8 cellular contexts compared by ENCODE assay signal in genomic region chr16:57576429-57576870, GRCh38. TPM values are rescaled to one million over a fixed set of nuclear protein-coding genes. Genes with fewer than 3 reads are reported as not detected.
DNase-seq lines count a peak whose midpoint lies in the region; ATAC-seq, FAIRE-seq and TF ChIP-seq lines count a peak whose summit lies in the region.

No MANE protein-coding gene starts in this region.

- no TSS peak for BruUV-seq in HepG2 (replicated peaks; lab: Mats Ljungman, UMichigan)

- H4K20me1 ChIP-seq in HepG2 (ENCODE audit: insufficient read depth, low read length): no peaks in the 10 kb centered on the region

- no peak overlapping the region for H3K9ac ChIP-seq in HepG2 (ENCODE audit: insufficient read depth, low read depth, low read length)

- peaks cover 10% of the 10 kb centered on the region; the same call in 1 of the 2 replicates for H3K4me1 ChIP-seq in HepG2 (ENCODE audit: insufficient read depth, low read length)

- no peak overlapping the region for H3K4me3 ChIP-seq in HepG2 (replicated peaks in 1 of 3; ENCODE audit: insufficient read depth in 1 of 3, low read depth in 2 of 3, low read length in 3 of 3)

- no peaks in the 10 kb centered on the region for H3K27me3 ChIP-seq in HepG2 (ENCODE audit: control insufficient read depth in 1 of 2, insufficient read depth in 2 of 2, low read length in 2 of 2)

- no peaks in the 10 kb centered on the region for H3K79me2 ChIP-seq in HepG2 (ENCODE audit: insufficient read depth, low read length)

- TF ChIP-seq EP300 in HepG2 (IDR thresholded peaks at IDR 0.05; ENCODE audit: low read depth in 2 of 2, low read length in 2 of 2) (no peak), HepG2 (CRISPR knock-in tag; IDR thresholded peaks at IDR 0.05; ENCODE audit: borderline replicate concordance) (no peak)

- in situ Hi-C loops in HepG2 (cut with HindIII; ENCODE audit: extremely low pct_ligation_motif_present, low pct_unique_long_range_greater_than_20kb): no loop called here

- DNase-seq in NCI-H345 treated with DMSO at 0.1 percent for 48 hours (lab: John Stamatoyannopoulos, UW; ENCODE audit: unreplicated experiment) (peak; percentile 14), HepG2 (ENCODE audit: low spot score) (peak; percentile 59), GF-D8 (lab: John Stamatoyannopoulos, UW) (no peak)
- peak; percentile 78 for DNase-seq in activated CD4-positive, CD25-positive, alpha-beta regulatory T cell treated with anti-CD3 and anti-CD28 coated beads, Interleukin-2, amount 50 U/mL, for 72 hours
- peak; percentile 76 to 87 for DNase-seq in central memory CD8-positive, alpha-beta T cell (ENCODE audit: low spot score in 2 of 2)
- peak; percentile 31 to 81 (median 65) for DNase-seq in stimulated activated CD4-positive, alpha-beta T cell treated with anti-CD3 and anti-CD28 coated beads, TNF-alpha, amount 100 ng/mL, for 1 hour (ENCODE audit: low read depth in 3 of 3, low spot score in 1 of 3)

- H3K27ac Mint-ChIP-seq in central memory CD8-positive, alpha-beta T cell (ENCODE audit: low read depth): no peak overlapping the region

- peak; percentile 47 for ATAC-seq in HG02938 (IDR thresholded peaks at IDR 0.05; ENCODE audit: unreplicated experiment)
- ATAC-seq in central memory CD8-positive, alpha-beta T cell (replicated peaks; ENCODE audit: extremely low read depth, poor library complexity, severe bottlenecking): peak; percentile 57
- ATAC-seq in HepG2: peak; percentile 90

- no peak for TF ChIP-seq POLR2A in HepG2 (IDR thresholded peaks at IDR 0.05; ENCODE audit: insufficient read depth in 1 of 2, low read depth in 2 of 2, low read length in 2 of 2)

- no peak overlapping the region for H2AFZ ChIP-seq in HepG2 (ENCODE audit: low read length)

- no peaks in the 10 kb centered on the region for H3K27me3 Mint-ChIP-seq in central memory CD8-positive, alpha-beta T cell

- H3K4me2 ChIP-seq in HepG2 (ENCODE audit: low read depth, low read length): no peak overlapping the region

- CTCF ChIA-PET in HepG2 (lab: Yijun Ruan, JAX; ENCODE audit: low intra/inter-chr PET ratio, low total read pairs): interaction anchor here (1.5 to 5.4 kb wide), 5 partner anchors 15 to 143 kb away, joined by 5 to 119 read pairs (median 10); no protein-coding TSS in a partner anchor

- peaks cover 51% of the 10 kb centered on the region for H3K4me1 Mint-ChIP-seq in central memory CD8-positive, alpha-beta T cell

- intact Hi-C loops in HepG2 (cut with micrococcal nuclease; ENCODE audit: unreplicated experiment): loop anchor here (1.0 to 2.0 kb wide), 3 partner anchors 14 to 144 kb away; no protein-coding TSS in a partner anchor

- H3K36me3 Mint-ChIP-seq in central memory CD8-positive, alpha-beta T cell (ENCODE audit: insufficient read depth): peaks cover 18% of the 10 kb centered on the region

- peak; percentile 98 for FAIRE-seq in HepG2 (lab: Jason Lieb, UNC)

- H3K9me3 ChIP-seq in HepG2 (ENCODE audit: low read length): no peaks in the 10 kb centered on the region

- no peaks in the 10 kb centered on the region for H3K36me3 ChIP-seq in HepG2 (replicated peaks in 1 of 2; ENCODE audit: control insufficient read depth in 1 of 2, insufficient read depth in 2 of 2, low read length in 2 of 2)

- no peaks in the 10 kb centered on the region for H3K9me3 Mint-ChIP-seq in central memory CD8-positive, alpha-beta T cell

- TF ChIP-seq CTCF in GM12874 (IDR thresholded peaks at IDR 0.05; ENCODE audit: insufficient read depth, low read depth, low read length): peak; percentile 99
- peak; percentile 98 for TF ChIP-seq CTCF in HepG2 (CRISPR knock-in tag; IDR thresholded peaks at IDR 0.05)

- POLR2A ChIA-PET in HepG2 (lab: Yijun Ruan, JAX): no interaction called here

- no peak overlapping the region for H3K4me3 Mint-ChIP-seq in central memory CD8-positive, alpha-beta T cell

- H3K27ac ChIP-seq in HepG2 (ENCODE audit: extremely low read length, insufficient read depth, low read length): no peak overlapping the region

- WGBS in HepG2 (ENCODE audit: low lambda C conversion rate): 17% methylated on average over 16 of the region's 16 CpGs

- TF ChIP-seq RAD21 in HepG2 (CRISPR knock-in tag; IDR thresholded peaks at IDR 0.05): peak; percentile 85

TF ChIP-seq in HepG2, 621 proteins besides CTCF, POLR2A, EP300 and RAD21 (continues in another document):
- TF ChIP-seq ZNF501 (CRISPR knock-in tag; IDR thresholded peaks at IDR 0.05): 0 out of 2 replicates have a peak, but pooled peaks have one; percentile 27

RNA-seq across cellular contexts. Expression of gene ADGRG5, which starts 34.0 kb away (rescaled TPM):
- not detected in 2 replicates for total RNA-seq in HepG2 (2016; rRNA removed; fragmentation: Illumina TruSeq; extraction: Trizol)
- not detected in 2 replicates for total RNA-seq in HepG2 (2016; cell fraction: cytosol; rRNA removed; fragmentation: Illumina TruSeq; extraction: Trizol; ENCODE audit: low read depth)
- total RNA-seq in HepG2 (2016; cell fraction: insoluble cytoplasmic fraction; rRNA removed; fragmentation: Illumina TruSeq; extraction: Trizol): not detected in 2 replicates
- total RNA-seq in HepG2 (2016; cell fraction: membrane; rRNA removed; fragmentation: Illumina TruSeq; extraction: Trizol): not detected in 2 replicates
- not detected in 2 replicates for total RNA-seq in HepG2 (2016; cell fraction: nucleus; rRNA removed; fragmentation: Illumina TruSeq; extraction: Trizol)
- polyA plus RNA-seq in HepG2 (2011; rRNA removed): 0.01 TPM in 1 of 2 replicates, not detected in the other
- 0.03 TPM in 1 of 2 replicates, not detected in the other for polyA plus RNA-seq in HepG2 (2011; cell fraction: cytosol; rRNA removed)
- 0.06 TPM in 1 of 2 replicates, not detected in the other for polyA plus RNA-seq in HepG2 (2011; cell fraction: nucleus; rRNA removed)
- 0.27 and 0.35 TPM in 2 replicates for polyA plus RNA-seq in HepG2 (2012)
- polyA plus RNA-seq in HepG2 (2016; cell fraction: cytosol; fragmentation: Illumina TruSeq; extraction: Trizol; ENCODE audit: low read depth): not detected in 2 replicates
- polyA plus RNA-seq in HepG2 (2016; cell fraction: insoluble cytoplasmic fraction; fragmentation: Illumina TruSeq; extraction: Trizol; ENCODE audit: low read depth): not detected in 2 replicates
- polyA plus RNA-seq in HepG2 (2016; cell fraction: membrane; fragmentation: Illumina TruSeq; extraction: Trizol; ENCODE audit: low read depth): not detected in 2 replicates
- polyA plus RNA-seq in HepG2 (2016; cell fraction: nucleus; fragmentation: Illumina TruSeq; extraction: Trizol; ENCODE audit: insufficient read depth, low read depth): not detected in 2 replicates
- 0.12 TPM in 1 of 2 replicates, not detected in the other for polyA minus RNA-seq in HepG2 (2011; rRNA and poly(A)+ RNA removed; ENCODE audit: low replicate concordance)
- not detected in 2 replicates for polyA minus RNA-seq in HepG2 (2011; cell fraction: cytosol; rRNA and poly(A)+ RNA removed)
- not detected in 2 replicates for polyA minus RNA-seq in HepG2 (2011; cell fraction: nucleus; rRNA and poly(A)+ RNA removed)

RNA-seq across cellular contexts. Expression of gene CCDC102A, which starts 40.1 kb away (rescaled TPM):
- 0.91 and 2.1 TPM in 2 replicates for total RNA-seq in HepG2 (2016; rRNA removed; fragmentation: Illumina TruSeq; extraction: Trizol)
- total RNA-seq in HepG2 (2016; cell fraction: cytosol; rRNA removed; fragmentation: Illumina TruSeq; extraction: Trizol; ENCODE audit: low read depth): 0.71 TPM in 2 replicates
- 1.1 and 2.8 TPM in 2 replicates for total RNA-seq in HepG2 (2016; cell fraction: insoluble cytoplasmic fraction; rRNA removed; fragmentation: Illumina TruSeq; extraction: Trizol)
- total RNA-seq in HepG2 (2016; cell fraction: membrane; rRNA removed; fragmentation: Illumina TruSeq; extraction: Trizol): 1.1 and 1.3 TPM in 2 replicates
- total RNA-seq in HepG2 (2016; cell fraction: nucleus; rRNA removed; fragmentation: Illumina TruSeq; extraction: Trizol): 0.41 and 1.0 TPM in 2 replicates
- 2.7 and 2.8 TPM in 2 replicates for polyA plus RNA-seq in HepG2 (2011; rRNA removed)
- polyA plus RNA-seq in HepG2 (2011; cell fraction: cytosol; rRNA removed): 2.3 and 3.2 TPM in 2 replicates
- polyA plus RNA-seq in HepG2 (2011; cell fraction: nucleus; rRNA removed): 2.6 and 2.8 TPM in 2 replicates
- 0.34 and 1.0 TPM in 2 replicates for polyA plus RNA-seq in HepG2 (2012)
- 0.34 and 0.49 TPM in 2 replicates for polyA plus RNA-seq in HepG2 (2016; cell fraction: cytosol; fragmentation: Illumina TruSeq; extraction: Trizol; ENCODE audit: low read depth)
- 1.2 TPM in 2 replicates for polyA plus RNA-seq in HepG2 (2016; cell fraction: insoluble cytoplasmic fraction; fragmentation: Illumina TruSeq; extraction: Trizol; ENCODE audit: low read depth)
- 0.51 and 0.64 TPM in 2 replicates for polyA plus RNA-seq in HepG2 (2016; cell fraction: membrane; fragmentation: Illumina TruSeq; extraction: Trizol; ENCODE audit: low read depth)
- 1.7 and 2.5 TPM in 2 replicates for polyA plus RNA-seq in HepG2 (2016; cell fraction: nucleus; fragmentation: Illumina TruSeq; extraction: Trizol; ENCODE audit: insufficient read depth, low read depth)
- polyA minus RNA-seq in HepG2 (2011; rRNA and poly(A)+ RNA removed; ENCODE audit: low replicate concordance): 2.1 and 2.5 TPM in 2 replicates
- 0.69 and 1.1 TPM in 2 replicates for polyA minus RNA-seq in HepG2 (2011; cell fraction: cytosol; rRNA and poly(A)+ RNA removed)
- polyA minus RNA-seq in HepG2 (2011; cell fraction: nucleus; rRNA and poly(A)+ RNA removed): 0.87 and 1.0 TPM in 2 replicates

RNA-seq across cellular contexts. Expression of gene ADGRG1, which starts 52.0 kb away (rescaled TPM):
- 2.8 and 5.9 TPM in 2 replicates for total RNA-seq in HepG2 (2016; rRNA removed; fragmentation: Illumina TruSeq; extraction: Trizol)
- total RNA-seq in HepG2 (2016; cell fraction: cytosol; rRNA removed; fragmentation: Illumina TruSeq; extraction: Trizol; ENCODE audit: low read depth): 1.1 and 2.0 TPM in 2 replicates
- 2.8 and 5.0 TPM in 2 replicates for total RNA-seq in HepG2 (2016; cell fraction: insoluble cytoplasmic fraction; rRNA removed; fragmentation: Illumina TruSeq; extraction: Trizol)
- 3.1 and 3.2 TPM in 2 replicates for total RNA-seq in HepG2 (2016; cell fraction: membrane; rRNA removed; fragmentation: Illumina TruSeq; extraction: Trizol)
- total RNA-seq in HepG2 (2016; cell fraction: nucleus; rRNA removed; fragmentation: Illumina TruSeq; extraction: Trizol): 7.2 and 8.0 TPM in 2 replicates
- polyA plus RNA-seq in HepG2 (2011; rRNA removed): 2.7 and 3.3 TPM in 2 replicates
- 1.8 and 2.1 TPM in 2 replicates for polyA plus RNA-seq in HepG2 (2011; cell fraction: cytosol; rRNA removed)
- 5.0 and 7.4 TPM in 2 replicates for polyA plus RNA-seq in HepG2 (2011; cell fraction: nucleus; rRNA removed)
- 2.3 and 3.3 TPM in 2 replicates for polyA plus RNA-seq in HepG2 (2012)
- polyA plus RNA-seq in HepG2 (2016; cell fraction: cytosol; fragmentation: Illumina TruSeq; extraction: Trizol; ENCODE audit: low read depth): 0.83 and 1.3 TPM in 2 replicates
- 2.4 and 5.1 TPM in 2 replicates for polyA plus RNA-seq in HepG2 (2016; cell fraction: insoluble cytoplasmic fraction; fragmentation: Illumina TruSeq; extraction: Trizol; ENCODE audit: low read depth)
- 2.8 and 3.2 TPM in 2 replicates for polyA plus RNA-seq in HepG2 (2016; cell fraction: membrane; fragmentation: Illumina TruSeq; extraction: Trizol; ENCODE audit: low read depth)
- polyA plus RNA-seq in HepG2 (2016; cell fraction: nucleus; fragmentation: Illumina TruSeq; extraction: Trizol; ENCODE audit: insufficient read depth, low read depth): 14.1 and 15.0 TPM in 2 replicates
- 4.0 and 29.5 TPM in 2 replicates for polyA minus RNA-seq in HepG2 (2011; rRNA and poly(A)+ RNA removed; ENCODE audit: low replicate concordance)
- 1.8 and 1.9 TPM in 2 replicates for polyA minus RNA-seq in HepG2 (2011; cell fraction: cytosol; rRNA and poly(A)+ RNA removed)
- 2.4 and 2.8 TPM in 2 replicates for polyA minus RNA-seq in HepG2 (2011; cell fraction: nucleus; rRNA and poly(A)+ RNA removed)
